Comparison of ENCODE assay signal across 1 cellular context in genomic region chr4:88523325-88524129, GRCh38.
A peak's percentile ranks its signal among the peaks of the same experiment; 100 is the strongest.
TF ChIP-seq lines count a peak whose summit lies in the region.

A gene with protein sequence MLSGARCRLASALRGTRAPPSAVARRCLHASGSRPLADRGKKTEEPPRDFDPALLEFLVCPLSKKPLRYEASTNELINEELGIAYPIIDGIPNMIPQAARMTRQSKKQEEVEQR (minus strand): TSS chr4:88523776. CDS start chr4:88523700, 76 bp downstream.

TF ChIP-seq in HepG2, 621 proteins besides CTCF, POLR2A, EP300 and RAD21 (continued from another document):
- TF ChIP-seq, protein P1, sequence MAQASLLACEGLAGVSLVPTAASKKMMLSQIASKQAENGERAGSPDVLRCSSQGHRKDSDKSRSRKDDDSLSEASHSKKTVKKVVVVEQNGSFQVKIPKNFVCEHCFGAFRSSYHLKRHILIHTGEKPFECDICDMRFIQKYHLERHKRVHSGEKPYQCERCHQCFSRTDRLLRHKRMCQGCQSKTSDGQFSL (CRISPR knock-in tag; IDR thresholded peaks at IDR 0.05): no peak; the same call in 1 of the 2 replicates
- peak; percentile 77; the same call in 1 of the 2 replicates for TF ChIP-seq SIN3A (IDR thresholded peaks at IDR 0.05; ENCODE audit: borderline replicate concordance, low read depth, low read length)
- peak; percentile 79; the same call in 1 of the 2 replicates for TF ChIP-seq SALL2 (CRISPR knock-in tag; IDR thresholded peaks at IDR 0.05)
- TF ChIP-seq HOXA7 (CRISPR knock-in tag; IDR thresholded peaks at IDR 0.05): peak; percentile 88
- peak; percentile 77 for TF ChIP-seq ZNF350 (CRISPR knock-in tag; IDR thresholded peaks at IDR 0.05; ENCODE audit: borderline replicate concordance, low read depth)
- TF ChIP-seq ZNF777 (CRISPR knock-in tag; IDR thresholded peaks at IDR 0.05): peak; percentile 81; the same call in 1 of the 2 replicates
- TF ChIP-seq NFIB (CRISPR knock-in tag; IDR thresholded peaks at IDR 0.05; ENCODE audit: borderline replicate concordance): no peak
- no peak for TF ChIP-seq MBNL3 (CRISPR knock-in tag; conservative IDR thresholded peaks at IDR 0.05)
- 0 out of 2 replicates have a peak, but pooled peaks have one; percentile 18 for TF ChIP-seq ZSCAN25 (CRISPR knock-in tag; IDR thresholded peaks at IDR 0.05)
TF ChIP-seq in HepG2: peak in this region for 395.
